In genomic region chr4:173288296-173288695, GRCh38 we compare ENCODE assay signal across 9 cellular contexts. TPM values are rescaled to one million over a fixed set of nuclear protein-coding genes. Genes with fewer than 3 reads are reported as not detected.
DNase-seq lines count a peak whose midpoint lies in the region; ATAC-seq and TF ChIP-seq lines count a peak whose summit lies in the region.
"Had no signal": no experiment of that assay in that cellular context is flagged by ENCODE, and none has a peak within 500 bp of the region (broad histone marks: within the 10 kb centered on the region; RNA-seq: fewer than 3 reads in every experiment).

No MANE protein-coding gene starts in this region.

- no peak for TF ChIP-seq EP300 in SK-N-SH (IDR thresholded peaks at IDR 0.05; ENCODE audit: borderline replicate concordance in 1 of 2, low read depth in 1 of 2, low read length in 1 of 2)

- peaks cover 13% of the 10 kb centered on the region for H3K9me3 ChIP-seq in SK-N-SH
- H3K9me3 ChIP-seq in left ventricle myocardium inferior (replicated peaks): peaks cover 43% of the 10 kb centered on the region

- no peaks in the 10 kb centered on the region for H3K27me3 Mint-ChIP-seq in activated naive CD4-positive, alpha-beta T cell treated with anti-CD3 and anti-CD28 coated beads, Interleukin-2, amount 10 ng/mL, durations not matched to agents 7 days and 5 days

- H2AFZ ChIP-seq in SK-N-SH (ENCODE audit: low read depth): no peak overlapping the region

- H3K27me3 ChIP-seq in SK-N-SH (ENCODE audit: insufficient read depth) (no peaks in the 10 kb centered on the region), left ventricle myocardium inferior (ENCODE audit: low read depth) (no peaks in the 10 kb centered on the region)
- H3K27me3 ChIP-seq: BLaER1 had no signal

- H3K4me3 Mint-ChIP-seq in activated naive CD4-positive, alpha-beta T cell treated with anti-CD3 and anti-CD28 coated beads, Interleukin-2, amount 10 ng/mL, durations not matched to agents 7 days and 5 days: no peak overlapping the region

- no peaks in the 10 kb centered on the region; the same call in 1 of the 2 replicates for H3K9me2 ChIP-seq in SK-N-SH

- H3K36me3 Mint-ChIP-seq in activated naive CD4-positive, alpha-beta T cell treated with anti-CD3 and anti-CD28 coated beads, Interleukin-2, amount 10 ng/mL, durations not matched to agents 7 days and 5 days: peaks cover 6% of the 10 kb centered on the region

- no peaks in the 10 kb centered on the region for H4K20me1 ChIP-seq in SK-N-SH (ENCODE audit: insufficient read depth)

- H3K27ac Mint-ChIP-seq in activated naive CD4-positive, alpha-beta T cell treated with anti-CD3 and anti-CD28 coated beads, Interleukin-2, amount 10 ng/mL, durations not matched to agents 7 days and 5 days: no peak overlapping the region

- H3F3A ChIP-seq in SK-N-SH (replicated peaks; ENCODE audit: insufficient read depth): no peaks in the 10 kb centered on the region

- H3K4me1 Mint-ChIP-seq in activated naive CD4-positive, alpha-beta T cell treated with anti-CD3 and anti-CD28 coated beads, Interleukin-2, amount 10 ng/mL, durations not matched to agents 7 days and 5 days: peaks cover 17% of the 10 kb centered on the region

- H3K27ac ChIP-seq in SK-N-SH (ENCODE audit: low read depth in 2 of 2, low read length in 1 of 2): no peak overlapping the region
- no peak overlapping the region for H3K27ac ChIP-seq in left ventricle myocardium inferior (replicated peaks)
- H3K27ac ChIP-seq: BLaER1 had no signal

- intact Hi-C loops in left ventricle myocardium inferior (cut with micrococcal nuclease): no loop called here

- WGBS in SK-N-SH (ENCODE audit: low lambda C conversion rate): 80% methylated on average over 4 of the region's 4 CpGs

- DNase-seq in NCI-H146 (lab: John Stamatoyannopoulos, UW) (peak; percentile 24), NCI-H146 treated with DMSO at 0.1 percent for 48 hours (lab: John Stamatoyannopoulos, UW; ENCODE audit: unreplicated experiment) (no peak), SK-N-SH (peak; percentile 24), left ventricle myocardium inferior (peak; percentile 34), NCI-H2107 (lab: John Stamatoyannopoulos, UW) (no peak)
- peak; percentile 79 for DNase-seq in activated naive CD4-positive, alpha-beta T cell treated with anti-CD3 and anti-CD28 coated beads, Interleukin-2, amount 10 ng/mL, durations not matched to agents 7 days and 5 days
- peak; percentile 83 for DNase-seq in stimulated activated CD4-positive, alpha-beta T cell treated with anti-CD3 and anti-CD28 coated beads, Interleukin-15, amount 100 ng/mL, for 24 hours

- POLR2A ChIA-PET in SK-N-SH (lab: Yijun Ruan, JAX): no interaction called here

- ATAC-seq in HG03175 (IDR thresholded peaks at IDR 0.05; ENCODE audit: unreplicated experiment): peak; percentile 76

- TF ChIP-seq CTCF in SK-N-SH (IDR thresholded peaks at IDR 0.05) (peak; percentile 61), left ventricle myocardium inferior (IDR thresholded peaks at IDR 0.05; ENCODE audit: borderline replicate concordance) (peak; percentile 69)

- no peaks in the 10 kb centered on the region; the same call in 1 of the 2 replicates for H3K79me2 ChIP-seq in SK-N-SH (ENCODE audit: insufficient read depth)

- H3K36me3 ChIP-seq in SK-N-SH (replicated peaks in 1 of 2; ENCODE audit: control insufficient read depth in 1 of 2, insufficient read depth in 2 of 2, low read length in 1 of 2) (peaks cover 0 to 3% of the 10 kb centered on the region in 2 experiments), left ventricle myocardium inferior (peaks cover 4% of the 10 kb centered on the region)

- no peak overlapping the region for H3K9ac ChIP-seq in SK-N-SH
- H3K9ac ChIP-seq: BLaER1 had no signal

- H3K9me3 Mint-ChIP-seq in activated naive CD4-positive, alpha-beta T cell treated with anti-CD3 and anti-CD28 coated beads, Interleukin-2, amount 10 ng/mL, durations not matched to agents 7 days and 5 days: peaks cover 20% of the 10 kb centered on the region

- H3K4me1 ChIP-seq in SK-N-SH (ENCODE audit: control insufficient read depth in 1 of 2, insufficient read depth in 2 of 2, low read depth in 1 of 2, low read length in 1 of 2): peaks cover 0 to 5% of the 10 kb centered on the region in 2 experiments; a peak in 1 of 4 replicates
- peaks cover 6% of the 10 kb centered on the region for H3K4me1 ChIP-seq in left ventricle myocardium inferior
- H3K4me1 ChIP-seq: BLaER1 had no signal

- H3K4me3 ChIP-seq in SK-N-SH (ENCODE audit: low read depth in 2 of 2, low read length in 1 of 2) (no peak overlapping the region; a peak in 1 of 4 replicates), left ventricle myocardium inferior (no peak overlapping the region)
- H3K4me3 ChIP-seq: BLaER1 had no signal

- H3K4me2 ChIP-seq in SK-N-SH: no peak overlapping the region
- H3K4me2 ChIP-seq: BLaER1 had no signal

- peak; percentile 51 for TF ChIP-seq RAD21 in SK-N-SH (IDR thresholded peaks at IDR 0.05; ENCODE audit: low read length)

- CTCF ChIA-PET in SK-N-SH (lab: Yijun Ruan, JAX): interaction anchor here (0.7 to 5.8 kb wide), 4 partner anchors 11 to 161 kb away, joined by 3 to 44 read pairs (median 4); no protein-coding TSS in a partner anchor
- CTCF ChIA-PET in activated naive CD4-positive, alpha-beta T cell treated with anti-CD3 and anti-CD28 coated beads, Interleukin-2, amount 10 ng/mL, durations not matched to agents 7 days and 5 days (lab: Charles Lee): interaction anchor here (0.8 to 4.2 kb wide), 9 partner anchors 9 to 162 kb away, joined by 3 to 18 read pairs (median 3); no protein-coding TSS in a partner anchor

TF ChIP-seq in SK-N-SH, 30 proteins besides CTCF, POLR2A, EP300 and RAD21 (continues in another document):
- TF ChIP-seq TCF12 (IDR thresholded peaks at IDR 0.05) (no peak), JUND (IDR thresholded peaks at IDR 0.05) (no peak), POLR2AphosphoS5 (IDR thresholded peaks at IDR 0.05; ENCODE audit: low read depth, low read length) (no peak), REST (IDR thresholded peaks at IDR 0.05; ENCODE audit: low read depth, low read length) (no peak), ELF1 (IDR thresholded peaks at IDR 0.05) (no peak), TEAD4 (IDR thresholded peaks at IDR 0.05; ENCODE audit: borderline replicate concordance, insufficient read depth) (no peak), SIN3A (IDR thresholded peaks at IDR 0.05; ENCODE audit: borderline replicate concordance, low read depth, low read length) (no peak), RFX5 (IDR thresholded peaks at IDR 0.05; ENCODE audit: low read length) (no peak), TAF1 (IDR thresholded peaks at IDR 0.05; ENCODE audit: borderline replicate concordance, low read depth, low read length) (no peak), GABPA (IDR thresholded peaks at IDR 0.05; ENCODE audit: low read depth) (no peak), YY1 (IDR thresholded peaks at IDR 0.05; ENCODE audit: low read depth) (no peak), NFIC (IDR thresholded peaks at IDR 0.05; ENCODE audit: borderline replicate concordance) (no peak), USF1 (IDR thresholded peaks at IDR 0.05; ENCODE audit: borderline replicate concordance, low read depth) (no peak), MEF2A (IDR thresholded peaks at IDR 0.05; ENCODE audit: borderline replicate concordance, low read depth) (no peak), CHD2 (IDR thresholded peaks at IDR 0.05; ENCODE audit: low read length, partially characterized antibody) (no peak)

RNA-seq across cellular contexts. Expression of gene HMGB2, which starts 45.9 kb away (rescaled TPM):
- polyA plus RNA-seq in SK-N-SH (2012; rRNA removed): 123 and 130 TPM in 2 replicates
- 184 and 256 TPM in 2 replicates for polyA plus RNA-seq in SK-N-SH (2012; cell fraction: cytosol; rRNA removed)
- polyA plus RNA-seq in SK-N-SH (2012; cell fraction: nucleus; rRNA removed): 28.9 and 47.2 TPM in 2 replicates
- total RNA-seq in left ventricle myocardium inferior: 39.4 TPM

Comparison
In these comparisons a context has a peak if more than half of its experiments do, and no peak if none do; other contexts are left out.
1. DNase-seq: peak in NCI-H146 (single experiment), SK-N-SH (single experiment), activated naive CD4-positive, alpha-beta T cell treated with anti-CD3 and anti-CD28 coated beads, Interleukin-2, amount 10 ng/mL, durations not matched to agents 7 days and 5 days (single experiment), left ventricle myocardium inferior (single experiment) and stimulated activated CD4-positive, alpha-beta T cell treated with anti-CD3 and anti-CD28 coated beads, Interleukin-15, amount 100 ng/mL, for 24 hours (single experiment); none in NCI-H146 treated with DMSO at 0.1 percent for 48 hours (single experiment) and NCI-H2107 (single experiment).